In genomic region chr1:246724725-246725095, GRCh38 we compare ENCODE assay signal across 8 cellular contexts. TPM values are rescaled to one million over a fixed set of nuclear protein-coding genes. Genes with fewer than 3 reads are reported as not detected.
A peak's percentile ranks its signal among the peaks of the same experiment; 100 is the strongest.
DNase-seq lines count a peak whose midpoint lies in the region; ATAC-seq, FAIRE-seq and TF ChIP-seq lines count a peak whose summit lies in the region.

No MANE protein-coding gene starts in this region.

- no peaks in the 10 kb centered on the region for H3K27me3 Mint-ChIP-seq in central memory CD8-positive, alpha-beta T cell

- peaks cover 6% of the 10 kb centered on the region for H3K36me3 Mint-ChIP-seq in central memory CD8-positive, alpha-beta T cell (ENCODE audit: insufficient read depth)

- H3K4me1 Mint-ChIP-seq in central memory CD8-positive, alpha-beta T cell = no peaks in the 10 kb centered on the region

- no peak for FAIRE-seq in GM19239 (lab: Jason Lieb, UNC)

- no peak overlapping the region for H3K27ac Mint-ChIP-seq in central memory CD8-positive, alpha-beta T cell (ENCODE audit: low read depth)

- in situ Hi-C loops in GM13977 (cut with MboI; ENCODE audit: low pct_unique_long_range_greater_than_20kb, low sequenced_read_pairs, unreplicated experiment) = no loop called here

- ATAC-seq in HG03432 (IDR thresholded peaks at IDR 0.05; ENCODE audit: unreplicated experiment) (peak; percentile 50), left lobe of liver (peak; percentile 30)
- ATAC-seq in central memory CD8-positive, alpha-beta T cell (replicated peaks; ENCODE audit: extremely low read depth, poor library complexity, severe bottlenecking) = no peak

- peak; percentile 40 for DNase-seq in COLO829 (ENCODE audit: low spot score)
- DNase-seq in GM19239 (ENCODE audit: insufficient read length, low spot score) = peak; percentile 34
- peak; percentile 46 for DNase-seq in OCI-M1 (lab: John Stamatoyannopoulos, UW)
- no peak for DNase-seq in central memory CD8-positive, alpha-beta T cell (ENCODE audit: low spot score in 2 of 2)
- no peak for DNase-seq in left lobe of liver (ENCODE audit: low spot score)
- DNase-seq in superior temporal gyrus (ENCODE audit: extremely low spot score) = peak; percentile 67
- no peak for DNase-seq in GM13977 (ENCODE audit: low spot score)

- H3K4me3 Mint-ChIP-seq in central memory CD8-positive, alpha-beta T cell = peak overlapping the region; percentile 85

- TF ChIP-seq CTCF in GM13977 (IDR thresholded peaks at IDR 0.05; ENCODE audit: extremely low read depth, insufficient read depth, missing control alignments) = no peak

- peaks cover 15% of the 10 kb centered on the region for H3K9me3 Mint-ChIP-seq in central memory CD8-positive, alpha-beta T cell

RNA-seq across cellular contexts. Expression of gene SCCPDH, which starts 0.5 kb away (rescaled TPM):
- 94.6 TPM for total RNA-seq in left lobe of liver

Comparison
In these comparisons a context has a peak if more than half of its experiments do, and no peak if none do; other contexts are left out.
1. DNase-seq: peak in COLO829 (single experiment), GM19239 (single experiment), OCI-M1 (single experiment) and superior temporal gyrus (single experiment); none in central memory CD8-positive, alpha-beta T cell (0 of 2), left lobe of liver (single experiment) and GM13977 (single experiment).